ENCODE assay signal across 10 cellular contexts in genomic region chr1:234958702-234959649, GRCh38.
DNase-seq lines count a peak whose midpoint lies in the region; ATAC-seq and TF ChIP-seq lines count a peak whose summit lies in the region.
"Had no signal": no experiment of that assay in that cellular context is flagged by ENCODE, and none has a peak within 500 bp of the region (broad histone marks: within the 10 kb centered on the region; RNA-seq: fewer than 3 reads in every experiment).

No MANE protein-coding gene starts in this region.

- POLR2A ChIA-PET in activated CD8-positive, alpha-beta T cell treated with anti-CD3 and anti-CD28 coated beads for 36 hours (lab: Charles Lee), result interaction anchor here (0.7 to 2.2 kb wide), 8 partner anchors 13 to 65 kb away, joined by 3 to 7 read pairs (median 4); no protein-coding TSS in a partner anchor

- CTCF ChIA-PET in activated CD8-positive, alpha-beta T cell treated with anti-CD3 and anti-CD28 coated beads for 36 hours (lab: Charles Lee), result interaction anchor here (1.5 kb wide), 1 partner anchor 32 kb away, joined by 4 read pairs; no protein-coding TSS in a partner anchor

- H3K4me1 ChIP-seq in liver (ENCODE audit: control insufficient read depth in 4 of 4, insufficient read depth in 4 of 4, low read length in 3 of 4) (peaks cover 39 to 82% (median 61%) of the 10 kb centered on the region in 4 donors), stomach (peaks cover 88 to 100% (median 92%) of the 10 kb centered on the region in 4 donors)

- WGBS in liver, result 78% methylated on average over 21 of the region's 21 CpGs
- 73 to 86% (median 80%) methylated on average over 21 of the region's 21 CpGs for WGBS in stomach, 5 donors

- DNase-seq in activated CD4-positive, CD25-positive, alpha-beta regulatory T cell treated with anti-CD3 and anti-CD28 coated beads, Interleukin-2, amount 50 U/mL, for 72 hours, result peak; percentile 27
- no peak for DNase-seq in activated CD8-positive, alpha-beta T cell treated with anti-CD3 and anti-CD28 coated beads for 36 hours
- DNase-seq in stomach (no peak), SHP77 treated with DMSO at 0.1 percent for 48 hours (lab: John Stamatoyannopoulos, UW) (no peak), glomerular visceral epithelial cell (ENCODE audit: extremely low spot score) (no peak), HuH-7.5 (ENCODE audit: low spot score) (no peak)
- DNase-seq: amniotic stem cell, NCI-H2171 had no signal

- no peaks in the 10 kb centered on the region for H3K27me3 Mint-ChIP-seq in activated CD8-positive, alpha-beta T cell treated with anti-CD3 and anti-CD28 coated beads for 36 hours

- peak overlapping the region; percentile 95 for H3K27ac ChIP-seq in liver (ENCODE audit: low read depth in 1 of 2, low read length in 2 of 2)
- H3K27ac ChIP-seq in stomach, result peak overlapping the region; percentile 90 to 93 (median 93)

- no peaks in the 10 kb centered on the region for H3K36me3 Mint-ChIP-seq in activated CD8-positive, alpha-beta T cell treated with anti-CD3 and anti-CD28 coated beads for 36 hours (ENCODE audit: low read depth)

- no peak overlapping the region for H3K4me3 Mint-ChIP-seq in activated CD8-positive, alpha-beta T cell treated with anti-CD3 and anti-CD28 coated beads for 36 hours

- no peak for TF ChIP-seq CTCF in activated CD8-positive, alpha-beta T cell treated with anti-CD3 and anti-CD28 coated beads for 36 hours (IDR thresholded peaks at IDR 0.05)
- TF ChIP-seq CTCF in liver (IDR thresholded peaks at IDR 0.05; ENCODE audit: low read depth, low read length, missing input control) (no peak), stomach (IDR thresholded peaks at IDR 0.05) (no peak)

- no peak overlapping the region for H3K4me3 ChIP-seq in liver (ENCODE audit: low read depth in 1 of 3, low read length in 3 of 3)
- no peak overlapping the region for H3K4me3 ChIP-seq in stomach

- no peak for TF ChIP-seq EP300 in stomach (IDR thresholded peaks at IDR 0.05)

- no peak for ATAC-seq in activated CD4-positive, CD25-positive, alpha-beta regulatory T cell treated with anti-CD3 and anti-CD28 coated beads, Interleukin-2, amount 50 U/mL, for 24 hours
- ATAC-seq in activated CD8-positive, alpha-beta T cell treated with anti-CD3 and anti-CD28 coated beads for 36 hours, result no peak

- H3K27me3 ChIP-seq in liver (ENCODE audit: control insufficient read depth in 4 of 4, insufficient read depth in 4 of 4, low read length in 3 of 4) (no peaks in the 10 kb centered on the region), stomach (no peaks in the 10 kb centered on the region)

- H3K9me3 Mint-ChIP-seq in activated CD8-positive, alpha-beta T cell treated with anti-CD3 and anti-CD28 coated beads for 36 hours, result no peaks in the 10 kb centered on the region

- TF ChIP-seq RAD21 in liver (IDR thresholded peaks at IDR 0.05), result no peak

- H3K36me3 ChIP-seq in liver (ENCODE audit: control insufficient read depth in 4 of 4, insufficient read depth in 3 of 4, low read depth in 1 of 4, low read length in 3 of 4) (no peaks in the 10 kb centered on the region), stomach (no peaks in the 10 kb centered on the region)

- H3K9me3 ChIP-seq in liver (ENCODE audit: control insufficient read depth in 4 of 4, low read length in 3 of 4) (no peaks in the 10 kb centered on the region), stomach (no peaks in the 10 kb centered on the region)

- no peak for TF ChIP-seq POLR2A in stomach (IDR thresholded peaks at IDR 0.05)

- intact Hi-C loops in activated CD8-positive, alpha-beta T cell treated with anti-CD3 and anti-CD28 coated beads for 36 hours (cut with micrococcal nuclease), result no loop called here
- intact Hi-C loops in stomach (cut with DNase I; ENCODE audit: low total_unique reads), result no loop called here

- H3K9ac ChIP-seq in liver (ENCODE audit: low read depth in 1 of 2, low read length in 2 of 2), result peak overlapping the region in 1 of 2 donors; percentile 76

- H3K27ac Mint-ChIP-seq in activated CD8-positive, alpha-beta T cell treated with anti-CD3 and anti-CD28 coated beads for 36 hours, result peak overlapping the region; percentile 14

- peaks cover 89% of the 10 kb centered on the region for H3K4me1 Mint-ChIP-seq in activated CD8-positive, alpha-beta T cell treated with anti-CD3 and anti-CD28 coated beads for 36 hours (ENCODE audit: low read depth)

TF ChIP-seq in liver, 16 proteins besides CTCF, POLR2A, EP300 and RAD21:
- TF ChIP-seq RXRA (IDR thresholded peaks at IDR 0.05) (no peak), SP1 (IDR thresholded peaks at IDR 0.05) (no peak), ATF3 (IDR thresholded peaks at IDR 0.05) (no peak), REST (IDR thresholded peaks at IDR 0.05) (no peak), FOXA1 (IDR thresholded peaks at IDR 0.05) (no peak), EGR1 (IDR thresholded peaks at IDR 0.05; ENCODE audit: low read depth in 2 of 2) (no peak), FOXA2 (IDR thresholded peaks at IDR 0.05) (no peak), HNF4A (conservative IDR thresholded peaks at IDR 0.05) (no peak), TAF1 (conservative IDR thresholded peaks at IDR 0.05) (no peak), GABPA (IDR thresholded peaks at IDR 0.05 in 1 of 2, conservative IDR thresholded peaks at IDR 0.05 in 1 of 2) (no peak), HNF4G (IDR thresholded peaks at IDR 0.05) (no peak)
